Comparison of ENCODE assay signal across 9 cellular contexts in the genomic region with DNA sequence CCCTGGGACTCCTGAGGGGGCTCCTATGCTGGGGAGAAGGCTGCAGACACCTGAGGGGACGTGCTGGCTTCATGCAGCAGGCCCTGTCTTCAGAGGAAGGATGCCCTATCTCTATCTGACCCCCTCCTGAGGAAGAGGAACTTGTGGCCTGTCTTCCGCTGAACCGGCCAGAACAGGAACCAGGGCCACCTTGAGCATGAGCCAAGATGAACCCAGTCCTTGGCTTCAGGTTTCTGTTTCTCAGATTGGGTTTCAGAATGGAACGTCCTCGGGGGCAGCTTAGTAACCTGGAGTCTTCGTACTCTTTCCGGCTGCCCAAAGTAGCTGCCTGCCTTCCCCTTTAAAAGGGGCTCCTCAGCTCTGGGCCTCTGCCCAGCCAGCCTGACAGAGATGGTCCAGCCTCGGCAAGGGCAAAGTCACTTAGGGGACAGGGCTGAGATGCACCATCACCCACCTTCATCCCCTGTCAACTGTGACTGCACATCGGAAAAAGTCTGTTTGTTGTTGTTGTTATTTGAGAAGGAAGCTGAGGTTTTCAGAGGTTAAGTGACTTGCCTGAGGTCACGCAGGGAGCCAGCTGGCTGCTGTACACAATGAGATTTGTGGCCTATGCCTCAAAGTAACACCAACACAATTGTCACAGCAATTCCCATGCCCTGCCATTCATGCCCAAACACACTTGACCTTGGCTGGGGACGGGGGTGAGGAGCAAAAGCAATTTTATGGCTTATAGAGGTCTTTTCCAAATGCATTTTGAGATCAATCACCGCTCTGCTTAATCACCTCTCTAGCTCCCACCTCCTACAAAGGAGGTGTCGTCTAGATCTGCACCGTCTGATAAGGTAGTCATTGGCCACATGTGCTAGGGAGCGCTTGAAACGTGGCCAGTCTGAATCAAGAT. TPM values are rescaled to one million over a fixed set of nuclear protein-coding genes. Genes with fewer than 3 reads are reported as not detected.
A peak's percentile ranks its signal among the peaks of the same experiment; 100 is the strongest.
DNase-seq lines count a peak whose midpoint lies in the region; ATAC-seq and TF ChIP-seq lines count a peak whose summit lies in the region.
"Had no signal": no experiment of that assay in that cellular context is flagged by ENCODE, and none has a peak within 500 bp of the region (broad histone marks: within the 10 kb centered on the region; RNA-seq: fewer than 3 reads in every experiment).

No MANE protein-coding gene starts in this region.

- no peaks in the 10 kb centered on the region for H3K27me3 Mint-ChIP-seq in activated T-cell treated with anti-CD3 and anti-CD28 coated beads, Interleukin-2, amount 50 U/mL, for 72 hours (ENCODE audit: low read depth)
- H3K27me3 Mint-ChIP-seq in naive B cell, result no peaks in the 10 kb centered on the region

- H3K27ac Mint-ChIP-seq in activated T-cell treated with anti-CD3 and anti-CD28 coated beads, Interleukin-2, amount 50 U/mL, for 72 hours, result peak overlapping the region; percentile 85
- H3K27ac Mint-ChIP-seq in naive B cell, result peak overlapping the region; percentile 95 to 99 (median 96)

- peaks cover 10 to 18% of the 10 kb centered on the region in 2 donors for H3K36me3 Mint-ChIP-seq in activated T-cell treated with anti-CD3 and anti-CD28 coated beads, Interleukin-2, amount 50 U/mL, for 72 hours (ENCODE audit: insufficient read depth in 2 of 2)
- H3K36me3 Mint-ChIP-seq in naive B cell, result no peaks in the 10 kb centered on the region

- peak; percentile 37 for ATAC-seq in GM18861 (IDR thresholded peaks at IDR 0.05; ENCODE audit: unreplicated experiment)
- peak; percentile 39 for ATAC-seq in HG02571 (IDR thresholded peaks at IDR 0.05; ENCODE audit: unreplicated experiment)
- ATAC-seq in activated T-cell treated with anti-CD3 and anti-CD28 coated beads, Interleukin-2, amount 50 U/mL, for 72 hours (replicated peaks in 1 of 2), result peak; percentile 31 to 32
- ATAC-seq in naive B cell (ENCODE audit: low read depth in 2 of 2), result peak; percentile 67 to 72
- no peak for ATAC-seq in SK-N-SH treated with all-trans-retinoic acid at 6 μM for 48 hours

- peak overlapping the region; percentile 74 to 75 for H3K4me3 Mint-ChIP-seq in activated T-cell treated with anti-CD3 and anti-CD28 coated beads, Interleukin-2, amount 50 U/mL, for 72 hours
- H3K4me3 Mint-ChIP-seq in naive B cell, result peak overlapping the region; percentile 52 to 89 (median 69)

- DNase-seq in MV-4-11 (lab: John Stamatoyannopoulos, UW) (peak; percentile 80), naive B cell (peak; percentile 76), iPS-NIHi7 (ENCODE audit: extremely low spot score) (no peak), erythroblast (lab: John Stamatoyannopoulos, UW) (no peak)
- DNase-seq in activated T-cell treated with anti-CD3 and anti-CD28 coated beads, Interleukin-2, amount 50 U/mL, for 72 hours, result peak; percentile 67 to 72

- no peak for TF ChIP-seq POLR2A in erythroblast (IDR thresholded peaks at IDR 0.05; ENCODE audit: low read length)

- H3K9me3 Mint-ChIP-seq in activated T-cell treated with anti-CD3 and anti-CD28 coated beads, Interleukin-2, amount 50 U/mL, for 72 hours, result peaks cover 6% of the 10 kb centered on the region in 2 donors
- peaks cover 0 to 7% (median 0%) of the 10 kb centered on the region in 7 donors for H3K9me3 Mint-ChIP-seq in naive B cell

- peaks cover 95% of the 10 kb centered on the region for H3K4me1 Mint-ChIP-seq in activated T-cell treated with anti-CD3 and anti-CD28 coated beads, Interleukin-2, amount 50 U/mL, for 72 hours (ENCODE audit: low read depth)
- H3K4me1 Mint-ChIP-seq in naive B cell, result peaks cover 67 to 94% (median 83%) of the 10 kb centered on the region in 3 donors

TF ChIP-seq in SK-N-SH treated with all-trans-retinoic acid at 6 μM for 48 hours, 23 proteins besides CTCF, POLR2A, EP300 and RAD21:
- no peak for TF ChIP-seq CSDC2 (CRISPR knock-in tag; IDR thresholded peaks at IDR 0.05)
- no peak for TF ChIP-seq SNAI2 (CRISPR knock-in tag; IDR thresholded peaks at IDR 0.05)
- TF ChIP-seq PATZ1 (CRISPR knock-in tag; IDR thresholded peaks at IDR 0.05; ENCODE audit: borderline replicate concordance), result no peak
- no peak for TF ChIP-seq PPARA (CRISPR knock-in tag; IDR thresholded peaks at IDR 0.05; ENCODE audit: borderline replicate concordance)
- TF ChIP-seq, protein P1, sequence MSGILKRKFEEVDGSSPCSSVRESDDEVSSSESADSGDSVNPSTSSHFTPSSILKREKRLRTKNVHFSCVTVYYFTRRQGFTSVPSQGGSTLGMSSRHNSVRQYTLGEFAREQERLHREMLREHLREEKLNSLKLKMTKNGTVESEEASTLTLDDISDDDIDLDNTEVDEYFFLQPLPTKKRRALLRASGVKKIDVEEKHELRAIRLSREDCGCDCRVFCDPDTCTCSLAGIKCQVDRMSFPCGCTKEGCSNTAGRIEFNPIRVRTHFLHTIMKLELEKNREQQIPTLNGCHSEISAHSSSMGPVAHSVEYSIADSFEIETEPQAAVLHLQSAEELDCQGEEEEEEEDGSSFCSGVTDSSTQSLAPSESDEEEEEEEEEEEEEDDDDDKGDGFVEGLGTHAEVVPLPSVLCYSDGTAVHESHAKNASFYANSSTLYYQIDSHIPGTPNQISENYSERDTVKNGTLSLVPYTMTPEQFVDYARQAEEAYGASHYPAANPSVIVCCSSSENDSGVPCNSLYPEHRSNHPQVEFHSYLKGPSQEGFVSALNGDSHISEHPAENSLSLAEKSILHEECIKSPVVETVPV (CRISPR knock-in tag; IDR thresholded peaks at IDR 0.05), result no peak
- TF ChIP-seq OSR1 (CRISPR knock-in tag; IDR thresholded peaks at IDR 0.05), result no peak
- no peak for TF ChIP-seq TSHZ2 (CRISPR knock-in tag; IDR thresholded peaks at IDR 0.05)
- TF ChIP-seq ZNF8 (CRISPR knock-in tag; IDR thresholded peaks at IDR 0.05), result no peak
- no peak for TF ChIP-seq TCF4 (CRISPR knock-in tag; IDR thresholded peaks at IDR 0.05; ENCODE audit: borderline replicate concordance)
- no peak for TF ChIP-seq ZFP30 (CRISPR knock-in tag; IDR thresholded peaks at IDR 0.05)
- no peak for TF ChIP-seq CREB5 (CRISPR knock-in tag; IDR thresholded peaks at IDR 0.05; ENCODE audit: low read depth)

RNA-seq across cellular contexts. Expression of gene ASB2, which starts 13.4 kb away (rescaled TPM):
- 10 to 100 TPM; 43.3 to 45.6 TPM for total RNA-seq in activated T-cell treated with anti-CD3 and anti-CD28 coated beads, Interleukin-2, amount 50 U/mL, for 72 hours
- under 1 TPM in 3 of 6 donors, not detected in 3; 0.18 to 0.62 (median 0.29) TPM for polyA plus RNA-seq in naive B cell (ENCODE audit: low read depth in 6 of 6)
- total RNA-seq: lung microvascular endothelial cell had no signal

RNA-seq across cellular contexts. Expression of gene CCDC197, which starts 34.1 kb away (rescaled TPM):
- 1 to 10 TPM; 1.6 to 2.2 TPM for total RNA-seq in activated T-cell treated with anti-CD3 and anti-CD28 coated beads, Interleukin-2, amount 50 U/mL, for 72 hours
- polyA plus RNA-seq in naive B cell (ENCODE audit: low read depth in 6 of 6), result not detected
- total RNA-seq: lung microvascular endothelial cell had no signal

RNA-seq across cellular contexts. Expression of gene FAM181A, which starts 35.8 kb away (rescaled TPM):
- not detected for total RNA-seq in activated T-cell treated with anti-CD3 and anti-CD28 coated beads, Interleukin-2, amount 50 U/mL, for 72 hours
- not detected for polyA plus RNA-seq in naive B cell (ENCODE audit: low read depth in 6 of 6)
- total RNA-seq: lung microvascular endothelial cell had no signal

Comparison
In these comparisons a context has a peak if more than half of its experiments do, and no peak if none do; other contexts are left out.
1. DNase-seq: peak in MV-4-11 (single experiment), activated T-cell treated with anti-CD3 and anti-CD28 coated beads, Interleukin-2, amount 50 U/mL, for 72 hours (2 of 2) and naive B cell (single experiment); none in iPS-NIHi7 (single experiment) and erythroblast (0 of 2).